25 cellular contexts compared by ENCODE assay signal in the genomic region with DNA sequence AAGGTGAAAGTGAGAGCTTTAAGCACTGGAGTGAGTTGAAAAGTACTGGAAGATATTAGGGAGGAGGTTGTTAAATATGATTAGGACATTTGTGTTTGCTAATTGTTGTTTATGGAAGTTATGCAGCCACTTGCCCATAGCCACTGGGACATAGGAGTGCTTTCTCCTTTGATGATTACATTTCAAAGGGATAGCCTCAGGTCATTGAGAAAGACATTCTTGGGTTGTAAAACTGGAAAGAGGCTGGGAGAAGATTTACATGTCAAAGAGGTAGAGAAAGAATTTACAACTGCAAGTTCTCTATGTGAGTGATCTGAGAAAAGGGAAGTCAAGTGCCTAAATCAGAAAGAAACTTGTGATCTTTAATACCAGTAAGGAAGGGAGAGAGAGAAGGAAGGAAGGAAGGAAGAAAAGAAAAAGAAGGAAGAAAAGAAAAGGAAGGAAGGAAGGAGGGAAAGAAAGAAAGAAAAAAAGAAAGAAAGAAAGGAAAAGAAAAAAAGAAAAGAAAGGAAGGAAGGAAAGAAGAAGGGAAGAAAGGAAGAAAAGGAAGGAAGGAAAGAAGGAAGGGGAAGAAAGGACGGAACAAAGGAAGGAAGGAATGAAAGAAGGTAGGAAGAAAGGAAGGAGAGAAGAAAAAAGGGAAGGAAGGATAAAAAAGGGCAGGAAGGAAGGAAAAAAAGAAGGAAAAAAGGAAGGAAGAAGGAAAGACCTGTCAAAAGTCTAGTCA.
A peak's percentile ranks its signal among the peaks of the same experiment; 100 is the strongest.
DNase-seq lines count a peak whose midpoint lies in the region; ATAC-seq and TF ChIP-seq lines count a peak whose summit lies in the region.
"Had no signal": no experiment of that assay in that cellular context is flagged by ENCODE, and none has a peak within 500 bp of the region (broad histone marks: within the 10 kb centered on the region; RNA-seq: fewer than 3 reads in every experiment).

No MANE protein-coding gene starts in this region.

- H4K20me1 ChIP-seq in GM23248 (ENCODE audit: insufficient read depth) = no peaks in the 10 kb centered on the region

- H2AFZ ChIP-seq in GM23248 = no peak overlapping the region
- H2AFZ ChIP-seq: parathyroid adenoma had no signal

- ATAC-seq in GM21360 (IDR thresholded peaks at IDR 0.05; ENCODE audit: unreplicated experiment) (no peak), HG02884 (IDR thresholded peaks at IDR 0.05; ENCODE audit: unreplicated experiment) (no peak)
- ATAC-seq: mucosa of descending colon; right cardiac atrium; Right ventricle myocardium inferior; stimulated activated effector memory CD8-positive, alpha-beta T cell treated with anti-CD3 and anti-CD28 coated beads, Interleukin-12 subunit alpha, Interleukin-12 subunit beta, amount 100 ng/mL, for 72 hours had no signal

- in situ Hi-C loops in GM23248 (cut with MboI) = no loop called here

- no peaks in the 10 kb centered on the region for H3K79me2 ChIP-seq in GM23248 (ENCODE audit: insufficient read depth)
- H3K79me2 ChIP-seq: parathyroid adenoma had no signal

- H3K9me2 ChIP-seq in GM23248 (ENCODE audit: insufficient read depth) = no peaks in the 10 kb centered on the region; the same call in 1 of the 2 replicates

- peaks cover 36% of the 10 kb centered on the region for H3K4me1 ChIP-seq in HUES6 (ENCODE audit: control insufficient read depth, insufficient read depth, low read length)
- peaks cover 15% of the 10 kb centered on the region; the same call in 1 of the 2 replicates for H3K4me1 ChIP-seq in GM23248 (ENCODE audit: insufficient read depth)
- H3K4me1 ChIP-seq: parathyroid adenoma, spleen had no signal

- H3K9me3 ChIP-seq in HUES6 (ENCODE audit: control insufficient read depth, insufficient read depth, low read depth, low read length) = no peaks in the 10 kb centered on the region
- no peaks in the 10 kb centered on the region for H3K9me3 ChIP-seq in GM23248 (ENCODE audit: low read depth)
- H3K9me3 ChIP-seq: mucosa of descending colon, spleen had no signal

- no peak for TF ChIP-seq CTCF in epithelial cell of esophagus (IDR thresholded peaks at IDR 0.05; ENCODE audit: insufficient read depth, low read depth, low read length, missing control alignments)

- no peak overlapping the region for H3K4me2 ChIP-seq in GM23248 (ENCODE audit: unreplicated experiment)

- 44 to 87% methylated on average over 1 of the region's 1 CpG for WGBS in GM23248 (ENCODE audit: low coverage in 1 of 2, low lambda C conversion rate in 2 of 2, missing lambda C conversion rate in 2 of 2), 2 experiments

- H3K9ac ChIP-seq in HUES6 (ENCODE audit: low read length) (peak overlapping the region; percentile 29), GM23248 (no peak overlapping the region)
- H3K9ac ChIP-seq: parathyroid adenoma had no signal

- DNase-seq in ELR (ENCODE audit: low read depth) (peak; percentile 38), epithelial cell of esophagus (ENCODE audit: low read depth) (peak; percentile 32), left kidney (ENCODE audit: low read depth, low spot score) (peak; percentile 22), GM23248 (no peak)
- DNase-seq: activated CD4-positive, alpha-beta T cell treated with anti-CD3 and anti-CD28 coated beads, Interleukin-2, amount 10 ng/mL, durations not matched to agents 7 days and 5 days; aorta; Calu3; caudate nucleus; mucosa of descending colon; NCI-H1417; NCI-H2081 treated with DMSO at 0.1 percent for 48 hours; NCI-H446; OCI-M1; right cardiac atrium; spleen; stimulated activated CD4-positive, alpha-beta T cell treated with anti-CD3 and anti-CD28 coated beads, Interleukin-2, amount 100 ng/mL, for 48 hours; WERI-Rb-1 had no signal

- peak overlapping the region; percentile 36; the same call in 1 of the 2 replicates for H3K27ac ChIP-seq in HUES6 (ENCODE audit: low read depth, low read length)
- no peak overlapping the region for H3K27ac ChIP-seq in GM23248
- H3K27ac ChIP-seq: C4-2B, HL-60, parathyroid adenoma, spleen, WERI-Rb-1 had no signal

- peaks cover 57% of the 10 kb centered on the region for H3K27me3 ChIP-seq in HUES6 (ENCODE audit: control insufficient read depth, insufficient read depth, low read length)
- no peaks in the 10 kb centered on the region for H3K27me3 ChIP-seq in GM23248 (replicated peaks; ENCODE audit: insufficient read depth)
- H3K27me3 ChIP-seq: spleen had no signal

- no peaks in the 10 kb centered on the region for H3F3A ChIP-seq in GM23248 (ENCODE audit: insufficient read depth)

- H3K36me3 ChIP-seq in HUES6 (ENCODE audit: control insufficient read depth, insufficient read depth, low read length) = no peaks in the 10 kb centered on the region
- H3K36me3 ChIP-seq in GM23248 (ENCODE audit: low read depth) = no peaks in the 10 kb centered on the region
- H3K36me3 ChIP-seq: spleen, WERI-Rb-1 had no signal

- H3K4me3 ChIP-seq in HUES6 (ENCODE audit: low read depth, low read length) = peak overlapping the region; percentile 32; the same call in 1 of the 2 replicates
- no peak overlapping the region for H3K4me3 ChIP-seq in epithelial cell of esophagus (ENCODE audit: low read length)
- H3K4me3 ChIP-seq in GM23248 = no peak overlapping the region
- H3K4me3 ChIP-seq: mucosa of descending colon, spleen had no signal
